1 cellular context compared by ENCODE assay signal in the genomic region with DNA sequence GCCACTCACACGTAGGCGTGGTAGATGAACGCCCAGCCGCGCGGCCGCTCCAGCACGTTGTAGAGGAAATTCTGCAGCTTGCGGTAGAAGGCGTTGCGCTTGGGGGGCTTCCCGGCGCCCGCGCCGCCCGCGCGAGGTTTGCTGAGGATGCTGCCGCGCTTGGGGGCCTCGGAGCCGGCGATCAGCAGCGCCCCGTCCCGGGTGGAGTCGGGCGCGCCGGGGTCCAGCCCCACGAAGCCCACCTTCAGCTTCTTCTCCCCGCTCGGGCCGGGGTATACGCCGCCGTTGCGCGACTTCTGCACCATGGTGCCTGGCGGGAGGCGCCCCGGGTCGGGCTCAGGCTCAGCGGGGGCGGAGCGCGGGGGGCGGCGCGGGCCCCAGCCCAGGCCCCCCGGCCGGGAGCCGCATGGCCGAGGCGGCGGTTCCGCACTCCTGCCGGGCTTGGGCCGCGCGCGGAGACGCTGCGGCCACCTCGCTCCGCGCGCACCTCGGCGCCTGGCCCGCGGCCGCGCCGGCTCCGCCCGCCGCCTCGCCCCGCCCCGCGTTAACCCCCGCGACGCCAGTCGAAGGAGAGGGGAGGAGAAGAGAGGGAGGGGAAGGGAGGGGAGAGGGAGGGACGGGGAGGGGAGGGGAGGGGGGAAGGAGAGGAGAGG.
TF ChIP-seq lines count a peak whose summit lies in the region.

A gene (minus strand): TSS at position 497 of the 653 bp plus-strand sequence. CDS start 192 bp downstream, at position 305.

TF ChIP-seq in HepG2, 621 proteins besides CTCF, POLR2A, EP300 and RAD21:
- TF ChIP-seq, protein P1, sequence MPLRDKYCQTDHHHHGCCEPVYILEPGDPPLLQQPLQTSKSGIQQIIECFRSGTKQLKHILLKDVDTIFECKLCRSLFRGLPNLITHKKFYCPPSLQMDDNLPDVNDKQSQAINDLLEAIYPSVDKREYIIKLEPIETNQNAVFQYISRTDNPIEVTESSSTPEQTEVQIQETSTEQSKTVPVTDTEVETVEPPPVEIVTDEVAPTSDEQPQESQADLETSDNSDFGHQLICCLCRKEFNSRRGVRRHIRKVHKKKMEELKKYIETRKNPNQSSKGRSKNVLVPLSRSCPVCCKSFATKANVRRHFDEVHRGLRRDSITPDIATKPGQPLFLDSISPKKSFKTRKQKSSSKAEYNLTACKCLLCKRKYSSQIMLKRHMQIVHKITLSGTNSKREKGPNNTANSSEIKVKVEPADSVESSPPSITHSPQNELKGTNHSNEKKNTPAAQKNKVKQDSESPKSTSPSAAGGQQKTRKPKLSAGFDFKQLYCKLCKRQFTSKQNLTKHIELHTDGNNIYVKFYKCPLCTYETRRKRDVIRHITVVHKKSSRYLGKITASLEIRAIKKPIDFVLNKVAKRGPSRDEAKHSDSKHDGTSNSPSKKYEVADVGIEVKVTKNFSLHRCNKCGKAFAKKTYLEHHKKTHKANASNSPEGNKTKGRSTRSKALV (CRISPR knock-in tag; IDR thresholded peaks at IDR 0.05), result peak; percentile 24; the same call in 1 of the 2 replicates
- TF ChIP-seq MTF2 (CRISPR knock-in tag; IDR thresholded peaks at IDR 0.05; ENCODE audit: borderline replicate concordance) (peak; percentile 27; the same call in 1 of the 2 replicates), WIZ (CRISPR knock-in tag; IDR thresholded peaks at IDR 0.05) (no peak), HCFC1 (IDR thresholded peaks at IDR 0.05; ENCODE audit: low read depth, low read length) (no peak), EZH2 (conservative IDR thresholded peaks at IDR 0.05; ENCODE audit: low read depth, low read length) (peak; percentile 46; the same call in 1 of the 2 replicates)
